28 cellular contexts compared by ENCODE assay signal in genomic region chr14:42138406-42138805, GRCh38.
"Had no signal": no experiment of that assay in that cellular context is flagged by ENCODE, and none has a peak within 500 bp of the region (broad histone marks: within the 10 kb centered on the region; RNA-seq: fewer than 3 reads in every experiment).

No MANE protein-coding gene starts in this region.

- H3K4me3 Mint-ChIP-seq: nephron; neural progenitor cell; stimulated activated effector memory CD8-positive, alpha-beta T cell treated with anti-CD3 and anti-CD28 coated beads, Interleukin-12 subunit alpha, Interleukin-12 subunit beta, amount 100 ng/mL, for 72 hours; stimulated activated naive B cell treated with anti-CD40 and anti-IgM and Interleukin-4, amounts not matched to agents 10 μg/mL and 1 μg/mL and 100 μg/mL, for 72 hours; stimulated activated naive CD8-positive, alpha-beta T cell treated with anti-CD3 and anti-CD28 coated beads, Interleukin-15, Interleukin-2, amounts not matched to agents 100 ng/mL and 50 ng/mL, for 24 hours had no signal

- H3K27ac ChIP-seq: neural progenitor cell, ovary, parathyroid adenoma, psoas muscle, right lobe of liver, sigmoid colon, stomach, thoracic aorta, thyroid gland, tibial nerve, upper lobe of left lung, vagina had no signal

- ATAC-seq: psoas muscle; right cardiac atrium; right lobe of liver; stimulated activated effector memory CD8-positive, alpha-beta T cell treated with anti-CD3 and anti-CD28 coated beads, Interleukin-12 subunit alpha, Interleukin-12 subunit beta, amount 100 ng/mL, for 72 hours; stimulated activated naive B cell treated with anti-CD40 and anti-IgM and Interleukin-4, amounts not matched to agents 10 μg/mL and 1 μg/mL and 100 μg/mL, for 72 hours had no signal

- H3K27me3 Mint-ChIP-seq: progenitor cell of endocrine pancreas; stimulated activated naive B cell treated with anti-CD40 and anti-IgM and Interleukin-4, amounts not matched to agents 10 μg/mL and 1 μg/mL and 100 μg/mL, for 72 hours; stimulated activated naive CD8-positive, alpha-beta T cell treated with anti-CD3 and anti-CD28 coated beads, Interleukin-15, Interleukin-2, amounts not matched to agents 100 ng/mL and 50 ng/mL, for 24 hours had no signal

- H3K9me3 Mint-ChIP-seq: nephron; neural progenitor cell; stimulated activated naive B cell treated with anti-CD40 and anti-IgM and Interleukin-4, amounts not matched to agents 10 μg/mL and 1 μg/mL and 100 μg/mL, for 72 hours had no signal

- H3K9me3 ChIP-seq: ovary, psoas muscle, right lobe of liver, sigmoid colon, stomach, thoracic aorta, thyroid gland, tibial nerve, upper lobe of left lung, vagina had no signal

- H3K36me3 Mint-ChIP-seq: neural progenitor cell; stimulated activated effector memory CD8-positive, alpha-beta T cell treated with anti-CD3 and anti-CD28 coated beads, Interleukin-12 subunit alpha, Interleukin-12 subunit beta, amount 100 ng/mL, for 72 hours; stimulated activated naive B cell treated with anti-CD40 and anti-IgM and Interleukin-4, amounts not matched to agents 10 μg/mL and 1 μg/mL and 100 μg/mL, for 72 hours had no signal

- H3K9ac ChIP-seq: neural progenitor cell, parathyroid adenoma had no signal

- H3K27me3 ChIP-seq: neural progenitor cell, ovary, right lobe of liver, sigmoid colon, stomach, thyroid gland, tibial nerve, upper lobe of left lung, vagina had no signal

- H2AFZ ChIP-seq: parathyroid adenoma had no signal

- H3K27ac Mint-ChIP-seq: nephron; neural progenitor cell; progenitor cell of endocrine pancreas; stimulated activated effector memory CD8-positive, alpha-beta T cell treated with anti-CD3 and anti-CD28 coated beads, Interleukin-12 subunit alpha, Interleukin-12 subunit beta, amount 100 ng/mL, for 72 hours; stimulated activated naive B cell treated with anti-CD40 and anti-IgM and Interleukin-4, amounts not matched to agents 10 μg/mL and 1 μg/mL and 100 μg/mL, for 72 hours; stimulated activated naive CD8-positive, alpha-beta T cell treated with anti-CD3 and anti-CD28 coated beads, Interleukin-15, Interleukin-2, amounts not matched to agents 100 ng/mL and 50 ng/mL, for 24 hours had no signal

- FAIRE-seq: small intestine, urothelium cell line had no signal

- H3K79me2 ChIP-seq: parathyroid adenoma had no signal

- H3K4me1 Mint-ChIP-seq: nephron; neural progenitor cell; stimulated activated effector memory CD8-positive, alpha-beta T cell treated with anti-CD3 and anti-CD28 coated beads, Interleukin-12 subunit alpha, Interleukin-12 subunit beta, amount 100 ng/mL, for 72 hours; stimulated activated naive B cell treated with anti-CD40 and anti-IgM and Interleukin-4, amounts not matched to agents 10 μg/mL and 1 μg/mL and 100 μg/mL, for 72 hours had no signal

- H3K4me2 ChIP-seq: neural progenitor cell had no signal

- H3K4me1 ChIP-seq: neural progenitor cell, parathyroid adenoma, psoas muscle, right lobe of liver, stomach, thyroid gland, tibial nerve, upper lobe of left lung, vagina had no signal

- H3K4me3 ChIP-seq: neural progenitor cell, ovary, psoas muscle, right lobe of liver, sigmoid colon, stomach, thoracic aorta, thyroid gland, tibial nerve, upper lobe of left lung, vagina had no signal

- DNase-seq: occipital lobe; ovary; posterior cingulate gyrus; psoas muscle; right cardiac atrium; right lobe of liver; sigmoid colon; small intestine; stimulated activated CD4-positive, alpha-beta T cell treated with anti-CD3 and anti-CD28 coated beads, Interleukin-15, amount 100 ng/mL, for 24 hours; stimulated activated CD4-positive, alpha-beta T cell treated with anti-CD3 and anti-CD28 coated beads, Interleukin-2, amount 100 ng/mL, for 24 hours; stimulated activated CD4-positive, alpha-beta T cell treated with anti-CD3 and anti-CD28 coated beads, Interleukin-2, amount 100 ng/mL, for 48 hours; stimulated activated CD4-positive, alpha-beta T cell treated with anti-CD3 and anti-CD28 coated beads, Interleukin-4, amount 100 ng/mL, for 24 hours; stimulated activated naive B cell treated with anti-CD40 and anti-IgM and Interleukin-4, amounts not matched to agents 10 μg/mL and 1 μg/mL and 100 μg/mL, for 72 hours; stimulated activated naive CD4-positive, alpha-beta T cell treated with Interleukin-2 at 50 U/mL for 16 hours; stomach; thyroid gland; trophoblast cell; upper lobe of left lung had no signal

- H3K36me3 ChIP-seq: neural progenitor cell, ovary, right lobe of liver, sigmoid colon, stomach, thoracic aorta, thyroid gland, tibial nerve, upper lobe of left lung, vagina had no signal
